ENCODE assay signal across 8 cellular contexts in the genomic region with DNA sequence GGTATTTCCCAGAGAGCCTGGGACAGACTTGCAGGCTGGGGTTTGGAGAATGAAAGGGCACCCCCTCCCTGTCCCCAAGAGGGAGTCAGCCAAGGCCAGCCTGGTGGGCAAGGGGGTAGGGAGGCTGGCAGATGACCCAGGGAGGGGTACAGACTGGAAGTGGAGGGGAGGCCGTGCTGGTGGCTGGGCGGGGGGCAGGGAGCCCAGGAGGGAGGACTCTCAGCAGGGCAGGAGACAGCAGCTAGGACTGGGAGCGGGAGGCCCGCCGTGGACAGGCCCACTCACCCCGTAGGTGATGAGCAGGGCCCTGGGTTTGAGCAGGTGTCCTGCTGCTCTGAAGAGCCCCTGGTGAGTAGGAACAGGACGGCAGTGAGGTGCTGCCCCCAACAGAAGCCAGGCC. TPM values are rescaled to one million over a fixed set of nuclear protein-coding genes. Genes with fewer than 3 reads are reported as not detected.
DNase-seq lines count a peak whose midpoint lies in the region; ATAC-seq, FAIRE-seq and TF ChIP-seq lines count a peak whose summit lies in the region.

No MANE protein-coding gene starts in this region.

- peaks cover 3% of the 10 kb centered on the region for H3K27me3 Mint-ChIP-seq in activated naive CD8-positive, alpha-beta T cell treated with anti-CD3 and anti-CD28 coated beads, Interleukin-2, amount 50 U/mL, for 24 hours

- ATAC-seq in activated naive CD8-positive, alpha-beta T cell treated with anti-CD3 and anti-CD28 coated beads, Interleukin-2, amount 50 U/mL, for 24 hours, result no peak

- POLR2A ChIA-PET in AG04449 (lab: Yijun Ruan, JAX) (no interaction called here), HEK293 (lab: Yijun Ruan, JAX) (interaction anchor here (0.6 to 2.0 kb wide), 2 partner anchors 13 to 30 kb away, joined by 3 to 9 read pairs; no protein-coding TSS in a partner anchor)

- peaks cover 12% of the 10 kb centered on the region for H3K4me1 Mint-ChIP-seq in activated naive CD8-positive, alpha-beta T cell treated with anti-CD3 and anti-CD28 coated beads, Interleukin-2, amount 50 U/mL, for 24 hours

- TF ChIP-seq CTCF in AG04449 (IDR thresholded peaks at IDR 0.05; ENCODE audit: insufficient read depth, low read length, missing control alignments) (no peak), HEK293 (tag by site-specific recombination; IDR thresholded peaks at IDR 0.05) (no peak)

- H3K9me3 Mint-ChIP-seq in activated naive CD8-positive, alpha-beta T cell treated with anti-CD3 and anti-CD28 coated beads, Interleukin-2, amount 50 U/mL, for 24 hours, result no peaks in the 10 kb centered on the region

- H3K27ac Mint-ChIP-seq in activated naive CD8-positive, alpha-beta T cell treated with anti-CD3 and anti-CD28 coated beads, Interleukin-2, amount 50 U/mL, for 24 hours, result peak overlapping the region; percentile 31

- H3K27ac ChIP-seq in HEK293 (ENCODE audit: extremely low read depth, low read depth, low read length) (peak overlapping the region; percentile 82; the same call in 1 of the 2 replicates), mesodermal cell (ENCODE audit: low read depth, low read length, severe bottlenecking) (no peak overlapping the region)

- 91 to 93% methylated on average over 6 to 7 of the region's 7 CpGs for WGBS in mesodermal cell (ENCODE audit: insufficient coverage in 2 of 2), 2 experiments

- no peaks in the 10 kb centered on the region for H3K9me3 ChIP-seq in HEK293 (ENCODE audit: control insufficient read depth, insufficient read depth, low read depth, low read length)
- no peaks in the 10 kb centered on the region for H3K9me3 ChIP-seq in mesodermal cell (ENCODE audit: control insufficient read depth, low read length)

- H3K4me3 ChIP-seq in AG04449 (ENCODE audit: low read depth, low read length) (peak overlapping the region; percentile 92), HEK293 (ENCODE audit: low read depth, low read length) (no peak overlapping the region), mesodermal cell (ENCODE audit: extremely low read depth, insufficient read depth, low read length, poor library complexity, severe bottlenecking) (peak overlapping the region; percentile 75)

- DNase-seq in AG04449 (ENCODE audit: low read depth, low spot score), result no peak
- DNase-seq in activated naive CD8-positive, alpha-beta T cell treated with anti-CD3 and anti-CD28 coated beads, Interleukin-2, amount 50 U/mL, for 24 hours, result no peak
- no peak for DNase-seq in T-helper 9 cell
- DNase-seq in H54 (ENCODE audit: insufficient read length, low spot score), result no peak
- no peak for DNase-seq in islet precursor cell
- DNase-seq in hippocampal formation (lab: John Stamatoyannopoulos, UW), result no peak

- H3K36me3 ChIP-seq in HEK293 (ENCODE audit: control insufficient read depth in 2 of 2, insufficient read depth in 1 of 2, low read length in 2 of 2) (peaks cover 0 to 20% of the 10 kb centered on the region in 2 experiments; a peak in 1 of 3 replicates), mesodermal cell (ENCODE audit: control insufficient read depth, insufficient read depth, low read length) (peaks cover 22% of the 10 kb centered on the region)

- CTCF ChIA-PET in AG04449 (lab: Yijun Ruan, JAX), result no interaction called here
- CTCF ChIA-PET in HEK293 (lab: Yijun Ruan, JAX), result no interaction called here

- H3K36me3 Mint-ChIP-seq in activated naive CD8-positive, alpha-beta T cell treated with anti-CD3 and anti-CD28 coated beads, Interleukin-2, amount 50 U/mL, for 24 hours (ENCODE audit: low read depth), result peaks cover 4% of the 10 kb centered on the region

- no peak for FAIRE-seq in H54 (lab: Jason Lieb, UNC)

- H3K4me1 ChIP-seq in HEK293 (ENCODE audit: control insufficient read depth, insufficient read depth, low read length) (peaks cover 4% of the 10 kb centered on the region; the same call in 1 of the 2 replicates), mesodermal cell (ENCODE audit: control insufficient read depth, insufficient read depth, low read length, poor library complexity, severe bottlenecking) (peaks cover 27% of the 10 kb centered on the region)

- H3K4me3 Mint-ChIP-seq in activated naive CD8-positive, alpha-beta T cell treated with anti-CD3 and anti-CD28 coated beads, Interleukin-2, amount 50 U/mL, for 24 hours, result peak overlapping the region; percentile 74

- no peak for TF ChIP-seq POLR2A in H54 (IDR thresholded peaks at IDR 0.05; ENCODE audit: low read depth, low read length)

TF ChIP-seq in HEK293, 187 proteins besides CTCF, POLR2A, EP300 and RAD21:
- no peak for TF ChIP-seq ZNF132 (tag by site-specific recombination; IDR thresholded peaks at IDR 0.05; ENCODE audit: borderline replicate concordance)
- TF ChIP-seq ZFP3 (tag by site-specific recombination; IDR thresholded peaks at IDR 0.05; ENCODE audit: low read depth), result no peak
- TF ChIP-seq ZIC2 (tag by site-specific recombination; IDR thresholded peaks at IDR 0.05), result peak; percentile 56
- TF ChIP-seq ZNF169 (tag by site-specific recombination; IDR thresholded peaks at IDR 0.05), result no peak
- no peak for TF ChIP-seq SCRT2 (tag by site-specific recombination; IDR thresholded peaks at IDR 0.05)
- TF ChIP-seq, protein P1, sequence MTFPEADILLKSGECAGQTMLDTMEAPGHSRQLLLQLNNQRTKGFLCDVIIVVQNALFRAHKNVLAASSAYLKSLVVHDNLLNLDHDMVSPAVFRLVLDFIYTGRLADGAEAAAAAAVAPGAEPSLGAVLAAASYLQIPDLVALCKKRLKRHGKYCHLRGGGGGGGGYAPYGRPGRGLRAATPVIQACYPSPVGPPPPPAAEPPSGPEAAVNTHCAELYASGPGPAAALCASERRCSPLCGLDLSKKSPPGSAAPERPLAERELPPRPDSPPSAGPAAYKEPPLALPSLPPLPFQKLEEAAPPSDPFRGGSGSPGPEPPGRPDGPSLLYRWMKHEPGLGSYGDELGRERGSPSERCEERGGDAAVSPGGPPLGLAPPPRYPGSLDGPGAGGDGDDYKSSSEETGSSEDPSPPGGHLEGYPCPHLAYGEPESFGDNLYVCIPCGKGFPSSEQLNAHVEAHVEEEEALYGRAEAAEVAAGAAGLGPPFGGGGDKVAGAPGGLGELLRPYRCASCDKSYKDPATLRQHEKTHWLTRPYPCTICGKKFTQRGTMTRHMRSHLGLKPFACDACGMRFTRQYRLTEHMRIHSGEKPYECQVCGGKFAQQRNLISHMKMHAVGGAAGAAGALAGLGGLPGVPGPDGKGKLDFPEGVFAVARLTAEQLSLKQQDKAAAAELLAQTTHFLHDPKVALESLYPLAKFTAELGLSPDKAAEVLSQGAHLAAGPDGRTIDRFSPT (tag by site-specific recombination; IDR thresholded peaks at IDR 0.05), result peak; percentile 57; the same call in 1 of the 2 replicates
- TF ChIP-seq, protein P2, sequence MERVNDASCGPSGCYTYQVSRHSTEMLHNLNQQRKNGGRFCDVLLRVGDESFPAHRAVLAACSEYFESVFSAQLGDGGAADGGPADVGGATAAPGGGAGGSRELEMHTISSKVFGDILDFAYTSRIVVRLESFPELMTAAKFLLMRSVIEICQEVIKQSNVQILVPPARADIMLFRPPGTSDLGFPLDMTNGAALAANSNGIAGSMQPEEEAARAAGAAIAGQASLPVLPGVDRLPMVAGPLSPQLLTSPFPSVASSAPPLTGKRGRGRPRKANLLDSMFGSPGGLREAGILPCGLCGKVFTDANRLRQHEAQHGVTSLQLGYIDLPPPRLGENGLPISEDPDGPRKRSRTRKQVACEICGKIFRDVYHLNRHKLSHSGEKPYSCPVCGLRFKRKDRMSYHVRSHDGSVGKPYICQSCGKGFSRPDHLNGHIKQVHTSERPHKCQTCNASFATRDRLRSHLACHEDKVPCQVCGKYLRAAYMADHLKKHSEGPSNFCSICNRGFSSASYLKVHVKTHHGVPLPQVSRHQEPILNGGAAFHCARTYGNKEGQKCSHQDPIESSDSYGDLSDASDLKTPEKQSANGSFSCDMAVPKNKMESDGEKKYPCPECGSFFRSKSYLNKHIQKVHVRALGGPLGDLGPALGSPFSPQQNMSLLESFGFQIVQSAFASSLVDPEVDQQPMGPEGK (tag by site-specific recombination; IDR thresholded peaks at IDR 0.05), result peak; percentile 48; the same call in 1 of the 2 replicates
- 0 out of 2 replicates have a peak, but pooled peaks have one; percentile 16 for TF ChIP-seq KLF17 (tag by site-specific recombination; IDR thresholded peaks at IDR 0.05)

RNA-seq across cellular contexts. Expression of gene METTL26, which starts 1.1 kb away (rescaled TPM):
- 84.0 TPM for polyA plus RNA-seq in mesodermal cell (2013, experiment 1 of 2)
- polyA plus RNA-seq in mesodermal cell (2013, experiment 2 of 2), result 70.7 TPM

RNA-seq across cellular contexts. Expression of gene WFIKKN1, which starts 4.2 kb away (rescaled TPM):
- polyA plus RNA-seq in mesodermal cell (2013, experiment 1 of 2), result 30.4 TPM
- polyA plus RNA-seq in mesodermal cell (2013, experiment 2 of 2), result 30.3 TPM

RNA-seq across cellular contexts. Expression of gene MCRIP2, which starts 6.6 kb away (rescaled TPM):
- polyA plus RNA-seq in mesodermal cell (2013, experiment 1 of 2), result 11.1 TPM
- polyA plus RNA-seq in mesodermal cell (2013, experiment 2 of 2), result 11.5 TPM

RNA-seq across cellular contexts. Expression of gene WDR90, which starts 14.2 kb away (rescaled TPM):
- 19.9 TPM for polyA plus RNA-seq in mesodermal cell (2013, experiment 1 of 2)
- polyA plus RNA-seq in mesodermal cell (2013, experiment 2 of 2), result 18.6 TPM

RNA-seq across cellular contexts. Expression of gene RHOT2, which starts 32.9 kb away (rescaled TPM):
- 96.2 TPM for polyA plus RNA-seq in mesodermal cell (2013, experiment 1 of 2)
- polyA plus RNA-seq in mesodermal cell (2013, experiment 2 of 2), result 75.5 TPM
